ENCODE assay signal across 1 cellular context in genomic region chr20:50879649-50880550, GRCh38.
TF ChIP-seq lines count a peak whose summit lies in the region.

No MANE protein-coding gene starts in this region.

TF ChIP-seq in WTC11, 78 proteins besides CTCF, POLR2A, EP300 and RAD21 (continued from another document):
- TF ChIP-seq E2F1 (CRISPR knock-in tag; IDR thresholded peaks at IDR 0.05) (no peak), ELF4 (CRISPR knock-in tag; IDR thresholded peaks at IDR 0.05; ENCODE audit: low read depth) (no peak)
